Comparison of ENCODE assay signal across 15 cellular contexts in the genomic region with DNA sequence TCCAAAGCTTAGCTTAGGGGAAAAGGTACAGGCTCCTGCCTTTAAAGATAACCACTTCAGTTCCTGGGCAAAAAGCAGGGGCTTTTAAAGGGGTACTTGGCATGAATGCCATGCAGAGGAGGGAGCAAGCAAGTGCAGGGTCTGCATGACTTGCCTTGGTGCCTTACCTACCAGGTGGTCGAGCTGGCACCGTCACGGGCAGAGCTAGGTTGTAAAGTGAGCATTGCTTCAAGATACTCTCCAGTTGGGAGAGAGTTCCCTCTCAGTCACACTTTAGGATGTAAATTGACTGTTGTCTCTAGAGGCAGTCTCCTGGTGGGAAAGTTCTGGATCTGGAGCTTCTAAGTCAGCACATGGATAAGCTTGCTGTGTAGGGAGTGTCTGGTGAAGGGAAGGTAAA.
"Had no signal": no experiment of that assay in that cellular context is flagged by ENCODE, and none has a peak within 500 bp of the region (broad histone marks: within the 10 kb centered on the region; RNA-seq: fewer than 3 reads in every experiment).

No MANE protein-coding gene starts in this region.

- DNase-seq: activated naive CD4-positive, alpha-beta T cell treated with anti-CD3 and anti-CD28 coated beads, Interleukin-2, amount 10 ng/mL, durations not matched to agents 7 days and 5 days; activated T-cell treated with anti-CD3 and anti-CD28 coated beads for 4 hours; islet precursor cell; mesenchymal stem cell; small intestine; stimulated activated CD4-positive, alpha-beta T cell treated with anti-CD3 and anti-CD28 coated beads, Interleukin-4, amount 100 ng/mL, for 4 hours; stimulated activated CD8-positive, alpha-beta memory T cell treated with anti-CD3 and anti-CD28 coated beads, Interleukin-4, amount 100 ng/mL, for 48 hours; stimulated activated naive CD8-positive, alpha-beta T cell treated with anti-CD3 and anti-CD28 coated beads, Interleukin-15, amount 100 ng/mL, for 72 hours; SW 1271; testis had no signal

- H3K27ac ChIP-seq: cardiac muscle cell, prostate gland, testis had no signal

- H3K36me3 ChIP-seq: prostate gland had no signal

- H3K4me3 Mint-ChIP-seq: activated naive CD4-positive, alpha-beta T cell treated with anti-CD3 and anti-CD28 coated beads, Interleukin-2, amount 10 ng/mL, durations not matched to agents 7 days and 5 days; stimulated activated naive CD8-positive, alpha-beta T cell treated with anti-CD3 and anti-CD28 coated beads, Interleukin-15, amount 100 ng/mL, for 72 hours had no signal

- H3K9me3 ChIP-seq: prostate gland, testis had no signal

- H3K27ac Mint-ChIP-seq: activated naive CD4-positive, alpha-beta T cell treated with anti-CD3 and anti-CD28 coated beads, Interleukin-2, amount 10 ng/mL, durations not matched to agents 7 days and 5 days had no signal

- H3K4me3 ChIP-seq: cardiac muscle cell, prostate gland, testis had no signal

- ATAC-seq: esophagus mucosa; left lobe of liver; right cardiac atrium; stimulated activated naive CD8-positive, alpha-beta T cell treated with anti-CD3 and anti-CD28 coated beads, Interleukin-15, amount 100 ng/mL, for 72 hours had no signal

- H3K27me3 Mint-ChIP-seq: activated naive CD4-positive, alpha-beta T cell treated with anti-CD3 and anti-CD28 coated beads, Interleukin-2, amount 10 ng/mL, durations not matched to agents 7 days and 5 days; stimulated activated naive CD8-positive, alpha-beta T cell treated with anti-CD3 and anti-CD28 coated beads, Interleukin-15, amount 100 ng/mL, for 72 hours had no signal

- H3K27me3 ChIP-seq: cardiac muscle cell, testis had no signal

- H3K9me3 Mint-ChIP-seq: activated naive CD4-positive, alpha-beta T cell treated with anti-CD3 and anti-CD28 coated beads, Interleukin-2, amount 10 ng/mL, durations not matched to agents 7 days and 5 days; stimulated activated naive CD8-positive, alpha-beta T cell treated with anti-CD3 and anti-CD28 coated beads, Interleukin-15, amount 100 ng/mL, for 72 hours had no signal

- H3K4me1 ChIP-seq: prostate gland had no signal
